Comparison of ENCODE assay signal across 20 cellular contexts in the genomic region with DNA sequence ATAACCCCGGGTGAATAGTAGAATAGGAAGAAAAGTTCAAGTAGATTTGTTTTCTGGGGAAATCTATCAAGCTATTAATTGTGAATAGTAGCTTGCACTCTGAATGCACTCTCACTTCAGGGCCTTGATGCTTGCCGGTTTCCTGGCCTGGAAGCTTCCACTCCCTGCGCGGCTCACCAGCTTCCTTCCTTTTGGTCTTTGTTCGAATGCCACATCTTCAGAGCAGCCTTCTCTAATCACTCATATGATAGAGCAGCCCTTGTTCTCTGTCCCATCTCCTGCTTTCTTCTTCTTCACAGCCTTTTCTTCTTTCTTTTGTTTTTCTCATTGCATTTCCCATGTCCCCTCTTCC.
DNase-seq lines count a peak whose midpoint lies in the region; ATAC-seq and TF ChIP-seq lines count a peak whose summit lies in the region.
"Had no signal": no experiment of that assay in that cellular context is flagged by ENCODE, and none has a peak within 500 bp of the region (broad histone marks: within the 10 kb centered on the region; RNA-seq: fewer than 3 reads in every experiment).

No MANE protein-coding gene starts in this region.

- peak overlapping the region; percentile 36; the same call in 1 of the 2 replicates for H3K9ac ChIP-seq in BLaER1
- peak overlapping the region in 4 of 11 experiments; percentile 30 to 59 (median 43); a peak in 6 of 22 replicates for H3K9ac ChIP-seq in BLaER1 treated with 17β-estradiol and CSF1 and Interleukin-3, amounts not matched to agents 10 nM and 100 nM

- H3K4me3 Mint-ChIP-seq in endothelial cell (ENCODE audit: unreplicated experiment): no peak overlapping the region
- H3K4me3 Mint-ChIP-seq: CD4-positive, CD25-positive, alpha-beta regulatory T cell had no signal

- H3K9me3 ChIP-seq in BLaER1 (peaks cover 20% of the 10 kb centered on the region), lung (ENCODE audit: control insufficient read depth in 2 of 2, insufficient read depth in 1 of 2, low read length in 1 of 2) (no peaks in the 10 kb centered on the region)
- peaks cover 13 to 24% (median 22%) of the 10 kb centered on the region in 11 experiments; a peak in 20 of 22 replicates for H3K9me3 ChIP-seq in BLaER1 treated with 17β-estradiol and CSF1 and Interleukin-3, amounts not matched to agents 10 nM and 100 nM (replicated peaks in 1 of 11)
- H3K9me3 ChIP-seq: HAP-1 had no signal

- H3K9me3 Mint-ChIP-seq in endothelial cell (ENCODE audit: unreplicated experiment): no peaks in the 10 kb centered on the region

- peaks cover 5% of the 10 kb centered on the region for H3K27me3 Mint-ChIP-seq in endothelial cell (ENCODE audit: unreplicated experiment)

- H3K4me3 ChIP-seq in BLaER1 (no peak overlapping the region; the same call in 1 of the 2 replicates), lung (no peak overlapping the region)
- no peak overlapping the region for H3K4me3 ChIP-seq in BLaER1 treated with 17β-estradiol and CSF1 and Interleukin-3, amounts not matched to agents 10 nM and 100 nM
- H3K4me3 ChIP-seq: HAP-1, PC-9 had no signal

- H3K27me3 ChIP-seq in BLaER1 (no peaks in the 10 kb centered on the region), lung (ENCODE audit: control insufficient read depth, insufficient read depth) (no peaks in the 10 kb centered on the region)
- no peaks in the 10 kb centered on the region for H3K27me3 ChIP-seq in BLaER1 treated with 17β-estradiol and CSF1 and Interleukin-3, amounts not matched to agents 10 nM and 100 nM

- H3K4me1 Mint-ChIP-seq in endothelial cell (ENCODE audit: unreplicated experiment): peaks cover 38% of the 10 kb centered on the region

- no peak for ATAC-seq in lung (ENCODE audit: insufficient read depth, low FRiP score)
- ATAC-seq in omental fat pad (ENCODE audit: low FRiP score): no peak

- peaks cover 9% of the 10 kb centered on the region for H3K36me3 Mint-ChIP-seq in endothelial cell (ENCODE audit: low read depth, unreplicated experiment)
- H3K36me3 Mint-ChIP-seq: CD4-positive, CD25-positive, alpha-beta regulatory T cell had no signal

- no peaks in the 10 kb centered on the region for H4K20me1 ChIP-seq in BLaER1
- no peaks in the 10 kb centered on the region for H4K20me1 ChIP-seq in BLaER1 treated with 17β-estradiol and CSF1 and Interleukin-3, amounts not matched to agents 10 nM and 100 nM

- DNase-seq in endothelial cell (ENCODE audit: low spot score) (peak; percentile 9), lung (ENCODE audit: low spot score) (no peak), omental fat pad (ENCODE audit: low spot score) (no peak), SIG-M5 (lab: John Stamatoyannopoulos, UW) (no peak), EL (no peak)
- DNase-seq: AML-193; CD4-positive, CD25-positive, alpha-beta regulatory T cell; COR-L47; GDM1; IMR-90; Kasumi-1; NCI-H1092 treated with DMSO at 0.1 percent for 48 hours; NCI-H146; NCI-H2029 treated with DMSO at 0.1 percent for 48 hours; NCI-H2171; NCI-H526; PC-9 had no signal

- peak overlapping the region; percentile 83 for H3K4me2 ChIP-seq in BLaER1
- peak overlapping the region; percentile 53 to 84 (median 77) for H3K4me2 ChIP-seq in BLaER1 treated with 17β-estradiol and CSF1 and Interleukin-3, amounts not matched to agents 10 nM and 100 nM
- H3K4me2 ChIP-seq: PC-9 had no signal

- H3K36me3 ChIP-seq in BLaER1 (no peaks in the 10 kb centered on the region), lung (ENCODE audit: control insufficient read depth in 2 of 2, insufficient read depth in 2 of 2, low read length in 2 of 2) (no peaks in the 10 kb centered on the region)
- no peaks in the 10 kb centered on the region for H3K36me3 ChIP-seq in BLaER1 treated with 17β-estradiol and CSF1 and Interleukin-3, amounts not matched to agents 10 nM and 100 nM
- H3K36me3 ChIP-seq: HAP-1 had no signal

- H3K27ac ChIP-seq in BLaER1 (peak overlapping the region; percentile 70), lung (ENCODE audit: low read depth in 1 of 2, low read length in 1 of 2) (peak overlapping the region; percentile 42 to 56)
- peak overlapping the region in 7 of 11 experiments; percentile 16 to 77 (median 64); a peak in 10 of 22 replicates for H3K27ac ChIP-seq in BLaER1 treated with 17β-estradiol and CSF1 and Interleukin-3, amounts not matched to agents 10 nM and 100 nM
- H3K27ac ChIP-seq: PC-9 had no signal

- no peak for TF ChIP-seq CTCF in endothelial cell (IDR thresholded peaks at IDR 0.05; ENCODE audit: unreplicated experiment)
- TF ChIP-seq CTCF in lung (IDR thresholded peaks at IDR 0.05; ENCODE audit: control extremely low read depth, extremely low read depth): no peak
- TF ChIP-seq CTCF in omental fat pad (IDR thresholded peaks at IDR 0.05): no peak

- H3K4me1 ChIP-seq in BLaER1 (peaks cover 43% of the 10 kb centered on the region), lung (ENCODE audit: control insufficient read depth in 2 of 2, insufficient read depth in 2 of 2, low read length in 2 of 2) (peaks cover 3 to 43% of the 10 kb centered on the region in 2 donors)
- peaks cover 39 to 72% (median 44%) of the 10 kb centered on the region in 10 experiments for H3K4me1 ChIP-seq in BLaER1 treated with 17β-estradiol and CSF1 and Interleukin-3, amounts not matched to agents 10 nM and 100 nM
- H3K4me1 ChIP-seq: HAP-1 had no signal

- no peak overlapping the region for H3K27ac Mint-ChIP-seq in endothelial cell (ENCODE audit: unreplicated experiment)
- H3K27ac Mint-ChIP-seq: CD4-positive, CD25-positive, alpha-beta regulatory T cell had no signal

- WGBS in lung, 2 donors: 29 to 34% methylated on average over 5 of the region's 5 CpGs
